Comparison of ENCODE assay signal across 10 cellular contexts in genomic region chr6:13278184-13278583, GRCh38. TPM values are rescaled to one million over a fixed set of nuclear protein-coding genes. Genes with fewer than 3 reads are reported as not detected.
DNase-seq lines count a peak whose midpoint lies in the region; ATAC-seq, FAIRE-seq and TF ChIP-seq lines count a peak whose summit lies in the region.
"Had no signal": no experiment of that assay in that cellular context is flagged by ENCODE, and none has a peak within 500 bp of the region (broad histone marks: within the 10 kb centered on the region; RNA-seq: fewer than 3 reads in every experiment).

No MANE protein-coding gene starts in this region.

- H3K9me3 Mint-ChIP-seq in T-cell = no peaks in the 10 kb centered on the region

- H3K4me1 ChIP-seq in DOHH2 (ENCODE audit: control insufficient read depth, low read length) (peaks cover 49% of the 10 kb centered on the region), OCI-LY7 (ENCODE audit: insufficient read depth, low read length, poor library complexity, severe bottlenecking) (peaks cover 42% of the 10 kb centered on the region)

- POLR2A ChIA-PET in OCI-LY7 (lab: Charles Lee) = interaction anchor here (0.6 to 3.0 kb wide), 9 partner anchors 16 to 178 kb away, joined by 3 to 26 read pairs (median 4); partner anchors contain the start of gene TBC1D7
- POLR2A ChIA-PET in T-cell (lab: Charles Lee) = no interaction called here

- intact Hi-C loops in OCI-LY7 (cut with micrococcal nuclease; ENCODE audit: unreplicated experiment) = loop anchor here (1.0 kb wide), 2 partner anchors 49 to 83 kb away; no protein-coding TSS in a partner anchor

- no peaks in the 10 kb centered on the region for H3K27me3 Mint-ChIP-seq in T-cell

- H3K4me1 Mint-ChIP-seq in T-cell = peaks cover 20 to 21% (median 21%) of the 10 kb centered on the region in 3 donors

- TF ChIP-seq CTCF in 22Rv1 (IDR thresholded peaks at IDR 0.05) = peak; percentile 41; the same call in 1 of the 2 replicates
- TF ChIP-seq CTCF in DOHH2 (IDR thresholded peaks at IDR 0.05; ENCODE audit: low read depth, low read length, poor library complexity, severe bottlenecking) = peak; percentile 72
- TF ChIP-seq CTCF in OCI-LY7 (conservative IDR thresholded peaks at IDR 0.05; ENCODE audit: low read length) = peak; percentile 86
- peak; percentile 4 for TF ChIP-seq CTCF in foreskin fibroblast (IDR thresholded peaks at IDR 0.05; ENCODE audit: low read depth, low read length)

- no peak overlapping the region for H3K27ac Mint-ChIP-seq in T-cell

- CTCF ChIA-PET in OCI-LY7 (lab: Charles Lee; ENCODE audit: unreplicated experiment) (no interaction called here), T-cell (lab: Charles Lee) (interaction anchor here in 1 of 2 donors (0.6 kb wide), 1 partner anchor 867 kb away, joined by 3 read pairs; no protein-coding TSS in a partner anchor)

- TF ChIP-seq POLR2A in GM12892 (IDR thresholded peaks at IDR 0.05; ENCODE audit: low read depth, low read length) = no peak

- FAIRE-seq in GM12892 (lab: Jason Lieb, UNC) = no peak

- H3K4me3 ChIP-seq in DOHH2 (ENCODE audit: low read length) (no peak overlapping the region), OCI-LY7 (ENCODE audit: low read depth, low read length, poor library complexity, severe bottlenecking) (no peak overlapping the region), foreskin fibroblast (ENCODE audit: low read depth in 1 of 2, low read length in 2 of 2) (no peak overlapping the region)
- H3K4me3 ChIP-seq: ovary had no signal

- DNase-seq in OCI-LY7 (ENCODE audit: low spot score) (peak; percentile 70), foreskin fibroblast (no peak), NCI-H2227 treated with DMSO at 0.1 percent for 48 hours (lab: John Stamatoyannopoulos, UW) (no peak), GM12892 (ENCODE audit: insufficient read length) (no peak), T-cell (no peak), T-helper 2 cell (no peak)
- DNase-seq: central memory CD4-positive, alpha-beta T cell; ovary had no signal

- H3K9me3 ChIP-seq in DOHH2 (ENCODE audit: control insufficient read depth, insufficient read depth, low read length) (no peaks in the 10 kb centered on the region), OCI-LY7 (ENCODE audit: low read length) (no peaks in the 10 kb centered on the region)
- H3K9me3 ChIP-seq: ovary had no signal

- H3K9me2 ChIP-seq in DOHH2 (replicated peaks; ENCODE audit: control insufficient read depth, low read length) (no peaks in the 10 kb centered on the region), OCI-LY7 (ENCODE audit: insufficient read depth, low read length) (no peaks in the 10 kb centered on the region)

- no peak overlapping the region for H3K4me3 Mint-ChIP-seq in T-cell

- H2AFZ ChIP-seq in OCI-LY7 (ENCODE audit: low read length) = no peak overlapping the region

- H3K27me3 ChIP-seq in DOHH2 (ENCODE audit: control insufficient read depth, low read length) = no peaks in the 10 kb centered on the region
- H3K27me3 ChIP-seq: ovary had no signal

- peaks cover 12% of the 10 kb centered on the region for H3K36me3 ChIP-seq in DOHH2 (ENCODE audit: control insufficient read depth, low read length)
- H3K36me3 ChIP-seq in OCI-LY7 (ENCODE audit: insufficient read depth, low read length) = peaks cover 29% of the 10 kb centered on the region
- H3K36me3 ChIP-seq: ovary had no signal

- H4K20me1 ChIP-seq in DOHH2 (ENCODE audit: control insufficient read depth, insufficient read depth, low read depth, low read length) (no peaks in the 10 kb centered on the region), OCI-LY7 (ENCODE audit: insufficient read depth, low read length) (no peaks in the 10 kb centered on the region)

- H3F3A ChIP-seq in DOHH2 (ENCODE audit: control insufficient read depth, insufficient read depth) = no peaks in the 10 kb centered on the region

- BruUV-seq in OCI-LY7 (replicated peaks; lab: Mats Ljungman, UMichigan) = no TSS peak

- H3K4me2 ChIP-seq in DOHH2 (ENCODE audit: low read length) (peak overlapping the region; percentile 27), OCI-LY7 (ENCODE audit: low read length) (peak overlapping the region; percentile 48)

- H3K36me3 Mint-ChIP-seq in T-cell = peaks cover 10% of the 10 kb centered on the region

- H3K79me2 ChIP-seq in DOHH2 (ENCODE audit: control insufficient read depth, low read length) (peaks cover 28% of the 10 kb centered on the region), OCI-LY7 (ENCODE audit: insufficient read depth, low read depth, low read length) (peaks cover 31% of the 10 kb centered on the region; the same call in 1 of the 2 replicates)

- ATAC-seq in T-cell (replicated peaks in 1 of 4) = no peak

- H3K27ac ChIP-seq in 22Rv1 = no peak overlapping the region
- no peak overlapping the region for H3K27ac ChIP-seq in DOHH2 (ENCODE audit: low read depth, low read length)
- no peak overlapping the region for H3K27ac ChIP-seq in OCI-LY7 (ENCODE audit: low read depth, low read length, poor library complexity, severe bottlenecking)
- H3K27ac ChIP-seq: ovary had no signal

RNA-seq across cellular contexts. Expression of gene TBC1D7, which starts 50.2 kb away (rescaled TPM):
- 52.9 and 69.2 TPM in 2 replicates for total RNA-seq in OCI-LY7 (2014; rRNA removed; shearing (Covaris generic))
- total RNA-seq in OCI-LY7 (2022) = 46.2 and 50.5 TPM in 2 replicates
- polyA plus RNA-seq in GM12892 (2012; ENCODE audit: missing spikeins) = 38.1 TPM
- total RNA-seq in T-cell = 10 to 100 TPM; 12.7 to 16.2 (median 14.6) TPM

Comparison
In these comparisons a context has a peak if more than half of its experiments do, and no peak if none do; other contexts are left out.
1. CTCF ChIP-seq: peak in every context shown above with its lines; median percentile 86 in OCI-LY7; 72 in DOHH2; 41 in 22Rv1; 4 in foreskin fibroblast.